8 cellular contexts compared by ENCODE assay signal in genomic region chr17:82863941-82864720, GRCh38. TPM values are rescaled to one million over a fixed set of nuclear protein-coding genes. Genes with fewer than 3 reads are reported as not detected.
DNase-seq lines count a peak whose midpoint lies in the region; ATAC-seq and TF ChIP-seq lines count a peak whose summit lies in the region.

No MANE protein-coding gene starts in this region.

- H3K27me3 Mint-ChIP-seq in activated T-helper 1 cell treated with anti-CD3 and anti-CD28 coated beads, Interleukin-12 subunit alpha, Interleukin-12 subunit beta, Interleukin-2, Interleukin-4 antibody, amounts not matched to agents 30 ng/mL and 10 ng/mL and 1 ng/mL, durations not matched to agents 14 hours and 24 hours and 36 hours (ENCODE audit: insufficient read depth): no peaks in the 10 kb centered on the region

- H3K9me3 Mint-ChIP-seq in activated T-helper 1 cell treated with anti-CD3 and anti-CD28 coated beads, Interleukin-12 subunit alpha, Interleukin-12 subunit beta, Interleukin-2, Interleukin-4 antibody, amounts not matched to agents 30 ng/mL and 10 ng/mL and 1 ng/mL, durations not matched to agents 14 hours and 24 hours and 36 hours: no peaks in the 10 kb centered on the region

- DNase-seq in A172 (ENCODE audit: low spot score) (peak; percentile 96), PC-3 (peak; percentile 16), germinal center (ENCODE audit: low spot score) (peak; percentile 61), NCI-H2196 treated with DMSO at 0.1 percent for 48 hours (lab: John Stamatoyannopoulos, UW; ENCODE audit: unreplicated experiment) (no peak)
- DNase-seq in activated T-helper 1 cell treated with anti-CD3 and anti-CD28 coated beads, Interleukin-12 subunit alpha, Interleukin-12 subunit beta, Interleukin-2, Interleukin-4 antibody, amounts not matched to agents 30 ng/mL and 10 ng/mL and 1 ng/mL, durations not matched to agents 14 hours and 24 hours and 36 hours (ENCODE audit: low spot score): peak; percentile 91
- DNase-seq in stimulated activated CD4-positive, alpha-beta T cell treated with anti-CD3 and anti-CD28 coated beads, Interleukin-4, amount 100 ng/mL, for 24 hours: peak; percentile 87

- H3K27ac ChIP-seq in PC-3 (ENCODE audit: low read length): no peak overlapping the region

- H2AFZ ChIP-seq in PC-3 (ENCODE audit: low read length): no peak overlapping the region

- H3K4me2 ChIP-seq in PC-3 (ENCODE audit: low read length): no peak overlapping the region

- H3F3A ChIP-seq in PC-3 (ENCODE audit: low read length, unreplicated experiment): no peaks in the 10 kb centered on the region

- H3K27me3 ChIP-seq in PC-3 (ENCODE audit: low read length): no peaks in the 10 kb centered on the region

- H3K9me3 ChIP-seq in PC-3 (ENCODE audit: low read length): no peaks in the 10 kb centered on the region

- H3K4me3 Mint-ChIP-seq in activated T-helper 1 cell treated with anti-CD3 and anti-CD28 coated beads, Interleukin-12 subunit alpha, Interleukin-12 subunit beta, Interleukin-2, Interleukin-4 antibody, amounts not matched to agents 30 ng/mL and 10 ng/mL and 1 ng/mL, durations not matched to agents 14 hours and 24 hours and 36 hours: peak overlapping the region; percentile 80

- peaks cover 74% of the 10 kb centered on the region for H3K4me1 Mint-ChIP-seq in activated T-helper 1 cell treated with anti-CD3 and anti-CD28 coated beads, Interleukin-12 subunit alpha, Interleukin-12 subunit beta, Interleukin-2, Interleukin-4 antibody, amounts not matched to agents 30 ng/mL and 10 ng/mL and 1 ng/mL, durations not matched to agents 14 hours and 24 hours and 36 hours (ENCODE audit: low read depth)

- CTCF ChIA-PET in PC-3 (lab: Charles Lee): no interaction called here

- POLR2A ChIA-PET in PC-3 (lab: Charles Lee; ENCODE audit: unreplicated experiment): no interaction called here

- H3K9ac ChIP-seq in PC-3 (ENCODE audit: low read length): no peak overlapping the region

- H3K9me2 ChIP-seq in PC-3 (replicated peaks; ENCODE audit: low read length): no peaks in the 10 kb centered on the region

- peaks cover 18% of the 10 kb centered on the region for H3K36me3 Mint-ChIP-seq in activated T-helper 1 cell treated with anti-CD3 and anti-CD28 coated beads, Interleukin-12 subunit alpha, Interleukin-12 subunit beta, Interleukin-2, Interleukin-4 antibody, amounts not matched to agents 30 ng/mL and 10 ng/mL and 1 ng/mL, durations not matched to agents 14 hours and 24 hours and 36 hours (ENCODE audit: low read depth)

- no peak overlapping the region for H3K4me3 ChIP-seq in PC-3 (ENCODE audit: low read length)

- peak overlapping the region; percentile 80 for H3K27ac Mint-ChIP-seq in activated T-helper 1 cell treated with anti-CD3 and anti-CD28 coated beads, Interleukin-12 subunit alpha, Interleukin-12 subunit beta, Interleukin-2, Interleukin-4 antibody, amounts not matched to agents 30 ng/mL and 10 ng/mL and 1 ng/mL, durations not matched to agents 14 hours and 24 hours and 36 hours

- peaks cover 18% of the 10 kb centered on the region for H3K4me1 ChIP-seq in PC-3 (ENCODE audit: insufficient read depth, low read length)

- H3K36me3 ChIP-seq in PC-3 (ENCODE audit: low read depth, low read length): no peaks in the 10 kb centered on the region

- intact Hi-C loops in PC-3 (cut with micrococcal nuclease): no loop called here
- intact Hi-C loops in activated T-helper 1 cell treated with anti-CD3 and anti-CD28 coated beads, Interleukin-12 subunit alpha, Interleukin-12 subunit beta, Interleukin-2, Interleukin-4 antibody, amounts not matched to agents 30 ng/mL and 10 ng/mL and 1 ng/mL, durations not matched to agents 14 hours and 24 hours and 36 hours (cut with micrococcal nuclease): loop anchor here (1.0 to 10.0 kb wide), 6 partner anchors 13 to 219 kb away; partner anchors contain the start of gene TBCD

- H3K79me2 ChIP-seq in PC-3 (ENCODE audit: low read length): peaks cover 12% of the 10 kb centered on the region; the same call in 1 of the 2 replicates

- no peak for TF ChIP-seq CTCF in PC-3 (conservative IDR thresholded peaks at IDR 0.05; ENCODE audit: low read depth, low read length)

- BruUV-seq in PC-3 (replicated peaks; lab: Mats Ljungman, UMichigan): no TSS peak

- H4K20me1 ChIP-seq in PC-3 (ENCODE audit: low read length): no peaks in the 10 kb centered on the region

- ATAC-seq in GM18873 (IDR thresholded peaks at IDR 0.05; ENCODE audit: low FRiP score, unreplicated experiment): peak; percentile 86
- peak; percentile 78 for ATAC-seq in HG03095 (IDR thresholded peaks at IDR 0.05; ENCODE audit: unreplicated experiment)
- peak; percentile 64 for ATAC-seq in PC-3

RNA-seq across cellular contexts. Expression of gene ZNF750, which starts 24.3 kb away (rescaled TPM):
- not detected in 2 replicates for total RNA-seq in A172 (2014; rRNA removed; shearing (Covaris generic))
- not detected in 2 replicates for total RNA-seq in PC-3 (2014; rRNA removed)
- not detected in 2 replicates for total RNA-seq in activated T-helper 1 cell treated with anti-CD3 and anti-CD28 coated beads, Interleukin-12 subunit alpha, Interleukin-12 subunit beta, Interleukin-2, Interleukin-4 antibody, amounts not matched to agents 30 ng/mL and 10 ng/mL and 1 ng/mL, durations not matched to agents 14 hours and 24 hours and 36 hours
